ENCODE assay signal across 10 cellular contexts in genomic region chr16:8960788-8961109, GRCh38. TPM values are rescaled to one million over a fixed set of nuclear protein-coding genes. Genes with fewer than 3 reads are reported as not detected.
DNase-seq lines count a peak whose midpoint lies in the region; ATAC-seq and TF ChIP-seq lines count a peak whose summit lies in the region.
"Had no signal": no experiment of that assay in that cellular context is flagged by ENCODE, and none has a peak within 500 bp of the region (broad histone marks: within the 10 kb centered on the region; RNA-seq: fewer than 3 reads in every experiment).

No MANE protein-coding gene starts in this region.

- peaks cover 6 to 8% of the 10 kb centered on the region in 2 donors for H3K36me3 Mint-ChIP-seq in CD14-positive monocyte
- H3K36me3 Mint-ChIP-seq in natural killer cell treated with Interleukin-12 subunit alpha and Interleukin-12 subunit beta and Interleukin-15 and Interleukin-18, amount 100 ng/mL, for 72 hours: peaks cover 7% of the 10 kb centered on the region

- H3K27me3 ChIP-seq in colonic mucosa: no peaks in the 10 kb centered on the region

- H3K4me3 Mint-ChIP-seq in CD14-positive monocyte: peak overlapping the region; percentile 74 to 78
- peak overlapping the region; percentile 98 for H3K4me3 Mint-ChIP-seq in natural killer cell treated with Interleukin-12 subunit alpha and Interleukin-12 subunit beta and Interleukin-15 and Interleukin-18, amount 100 ng/mL, for 72 hours

- TF ChIP-seq CTCF in CD14-positive monocyte (IDR thresholded peaks at IDR 0.05): no peak
- TF ChIP-seq CTCF in colonic mucosa (IDR thresholded peaks at IDR 0.05): no peak

- H3K4me1 ChIP-seq in colonic mucosa: peaks cover 45% of the 10 kb centered on the region

- intact Hi-C loops in CD14-positive monocyte (cut with micrococcal nuclease) (loop anchor here (5.0 to 10.0 kb wide), 5 partner anchors 47 to 174 kb away; partner anchors contain the start of gene HAPSTR1 (in 2 of the 2)), colonic mucosa (cut with DNase I) (no loop called here)

- H3K9me3 Mint-ChIP-seq in CD14-positive monocyte: no peaks in the 10 kb centered on the region
- no peaks in the 10 kb centered on the region for H3K9me3 Mint-ChIP-seq in natural killer cell treated with Interleukin-12 subunit alpha and Interleukin-12 subunit beta and Interleukin-15 and Interleukin-18, amount 100 ng/mL, for 72 hours

- peaks cover 77% of the 10 kb centered on the region for H3K4me1 Mint-ChIP-seq in CD14-positive monocyte
- peaks cover 58 to 69% of the 10 kb centered on the region in 2 donors for H3K4me1 Mint-ChIP-seq in natural killer cell treated with Interleukin-12 subunit alpha and Interleukin-12 subunit beta and Interleukin-15 and Interleukin-18, amount 100 ng/mL, for 72 hours (ENCODE audit: low read depth in 2 of 2)

- no peaks in the 10 kb centered on the region for H3K9me3 ChIP-seq in colonic mucosa

- DNase-seq in CD14-positive monocyte (ENCODE audit: low spot score) (no peak), colonic mucosa (no peak), cerebellum (ENCODE audit: low spot score) (no peak), KG1 (lab: John Stamatoyannopoulos, UW) (no peak)
- no peak for DNase-seq in Jurkat, Clone E6-1 (ENCODE audit: low read depth, low spot score)
- no peak for DNase-seq in natural killer cell treated with Interleukin-12 subunit alpha and Interleukin-12 subunit beta and Interleukin-15 and Interleukin-18, amount 100 ng/mL, for 72 hours (ENCODE audit: low spot score)
- no peak for DNase-seq in effector CD8-positive, alpha-beta T cell (lab: John Stamatoyannopoulos, UW)
- DNase-seq: activated CD4-positive, alpha-beta T cell treated with anti-CD3 and anti-CD28 coated beads, Interleukin-2, amount 50 U/mL, for 1 hour; NCI-H524 treated with DMSO at 0.1 percent for 48 hours had no signal

- peak overlapping the region; percentile 64 for H3K27ac ChIP-seq in colonic mucosa

- H3K27ac Mint-ChIP-seq in CD14-positive monocyte: peak overlapping the region in 5 of 7 donors; percentile 66 to 88 (median 80)
- H3K27ac Mint-ChIP-seq in natural killer cell treated with Interleukin-12 subunit alpha and Interleukin-12 subunit beta and Interleukin-15 and Interleukin-18, amount 100 ng/mL, for 72 hours: peak overlapping the region; percentile 66 to 87

- peaks cover 0 to 2% (median 0%) of the 10 kb centered on the region in 3 donors for H3K27me3 Mint-ChIP-seq in CD14-positive monocyte (ENCODE audit: low read depth in 3 of 3)
- no peaks in the 10 kb centered on the region for H3K27me3 Mint-ChIP-seq in natural killer cell treated with Interleukin-12 subunit alpha and Interleukin-12 subunit beta and Interleukin-15 and Interleukin-18, amount 100 ng/mL, for 72 hours

- peak overlapping the region in 1 of 2 donors; percentile 84 for H3K9ac ChIP-seq in colonic mucosa (ENCODE audit: low read depth in 2 of 2, low read length in 2 of 2)

- H3K36me3 ChIP-seq in colonic mucosa: no peaks in the 10 kb centered on the region

- no peak for ATAC-seq in natural killer cell treated with Interleukin-12 subunit alpha and Interleukin-12 subunit beta and Interleukin-15 and Interleukin-18, amount 100 ng/mL, for 72 hours
- ATAC-seq in HG03521 (IDR thresholded peaks at IDR 0.05; ENCODE audit: unreplicated experiment): no peak

- H3K4me3 ChIP-seq in Jurkat, Clone E6-1 (ENCODE audit: low read length): peak overlapping the region; percentile 95
- peak overlapping the region; percentile 1 for H3K4me3 ChIP-seq in colonic mucosa

RNA-seq across cellular contexts. Expression of gene USP7, which starts 3.0 kb away (rescaled TPM):
- polyA plus RNA-seq in CD14-positive monocyte: 1 to 10 TPM; 2.4 to 4.1 TPM
- 98.6 TPM for polyA plus RNA-seq in Jurkat, Clone E6-1 (2012; ENCODE audit: insufficient read depth, insufficient read length)
- total RNA-seq in colonic mucosa: 100 to 1,000 TPM; 147 to 176 TPM
- total RNA-seq in natural killer cell treated with Interleukin-12 subunit alpha and Interleukin-12 subunit beta and Interleukin-15 and Interleukin-18, amount 100 ng/mL, for 72 hours: 100 to 1,000 TPM; 161 to 180 TPM
- total RNA-seq in cerebellum: 108 TPM
